1 cellular context compared by ENCODE assay signal in the genomic region with DNA sequence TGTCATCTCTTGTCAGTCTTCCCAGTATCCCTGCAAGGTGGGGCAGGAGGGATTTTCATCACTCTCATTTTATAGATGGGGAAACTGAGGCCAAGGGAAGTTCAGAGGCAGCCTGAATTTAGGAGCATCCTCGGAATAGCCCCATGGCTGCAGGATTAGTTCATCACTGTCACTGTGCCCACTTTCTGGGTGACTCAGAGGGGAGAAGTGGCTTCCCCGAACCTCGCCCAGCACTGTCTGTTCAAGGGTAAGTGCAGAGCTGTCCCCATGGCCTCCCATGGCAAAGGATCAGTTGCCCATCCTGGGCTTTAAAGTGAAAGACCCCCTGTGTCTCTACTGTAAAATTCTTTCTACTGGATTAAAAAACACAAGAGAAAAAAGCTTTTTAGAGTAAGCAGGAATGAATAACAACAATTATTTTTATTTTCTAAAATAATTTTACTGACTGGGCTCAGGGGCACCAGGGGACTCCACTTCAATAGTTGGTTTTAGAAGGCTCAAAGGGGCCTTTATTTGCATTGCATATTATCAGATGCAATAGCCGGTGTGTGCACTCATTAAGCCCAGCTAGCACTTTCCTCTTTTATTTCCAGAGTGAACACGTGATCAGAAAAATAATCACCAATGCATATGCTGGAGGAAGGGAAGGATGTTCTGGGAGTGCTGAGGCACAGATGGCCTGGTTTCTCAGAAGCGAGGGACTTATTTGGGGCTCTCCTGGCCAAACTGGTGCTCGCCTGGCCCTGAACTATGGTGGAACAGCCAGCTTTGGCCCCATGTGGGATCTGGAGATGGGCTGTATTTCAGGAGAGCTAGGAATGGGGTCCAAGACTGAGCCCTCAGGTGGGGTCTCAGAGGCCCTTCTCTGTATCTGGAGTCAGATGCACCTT.
TF ChIP-seq lines count a peak whose summit lies in the region.

No MANE protein-coding gene starts in this region.

TF ChIP-seq in HepG2, 621 proteins besides CTCF, POLR2A, EP300 and RAD21 (continued from another document):
- TF ChIP-seq TBP (CRISPR knock-in tag; IDR thresholded peaks at IDR 0.05), result no peak
- TF ChIP-seq FLYWCH1 (CRISPR knock-in tag; IDR thresholded peaks at IDR 0.05), result no peak
- no peak for TF ChIP-seq MEIS1 (CRISPR knock-in tag; IDR thresholded peaks at IDR 0.05; ENCODE audit: borderline replicate concordance)
- TF ChIP-seq CHCHD3 (CRISPR knock-in tag; IDR thresholded peaks at IDR 0.05), result no peak
- TF ChIP-seq NCOA2 (CRISPR knock-in tag; IDR thresholded peaks at IDR 0.05), result no peak
- TF ChIP-seq ZNF230 (CRISPR knock-in tag; IDR thresholded peaks at IDR 0.05), result no peak
- no peak for TF ChIP-seq HMGA1 (CRISPR knock-in tag; conservative IDR thresholded peaks at IDR 0.05)
- TF ChIP-seq MAFG (CRISPR knock-in tag; IDR thresholded peaks at IDR 0.05), result no peak
- TF ChIP-seq NR2F2 (IDR thresholded peaks at IDR 0.05; ENCODE audit: borderline replicate concordance, low read depth), result no peak
- no peak for TF ChIP-seq ZNF709 (CRISPR knock-in tag; IDR thresholded peaks at IDR 0.05)
- no peak for TF ChIP-seq MIXL1 (CRISPR knock-in tag; IDR thresholded peaks at IDR 0.05)
